In genomic region chr13:101979825-101980224, GRCh38 we compare ENCODE assay signal across 31 cellular contexts.
DNase-seq lines count a peak whose midpoint lies in the region; ATAC-seq and FAIRE-seq lines count a peak whose summit lies in the region.
"Had no signal": no experiment of that assay in that cellular context is flagged by ENCODE, and none has a peak within 500 bp of the region (broad histone marks: within the 10 kb centered on the region; RNA-seq: fewer than 3 reads in every experiment).

No MANE protein-coding gene starts in this region.

- ATAC-seq in HG03097 (IDR thresholded peaks at IDR 0.05; ENCODE audit: low FRiP score, unreplicated experiment): no peak
- ATAC-seq: activated CD4-positive, alpha-beta T cell treated with anti-CD3 and anti-CD28 coated beads for 36 hours; activated CD8-positive, alpha-beta T cell treated with anti-CD3 and anti-CD28 coated beads, Interleukin-2, amount 10 ng/mL, durations not matched to agents 7 days and 5 days; activated T-helper 17 cell treated with anti-CD3 and anti-CD28 coated beads, Interleukin-2, amount 50 U/mL, for 72 hours; CD8-positive, alpha-beta T cell; foreskin keratinocyte; heart left ventricle; HepG2; PC-3; stimulated activated naive CD8-positive, alpha-beta T cell treated with anti-CD3 and anti-CD28 coated beads, Interleukin-15, amount 100 ng/mL, for 72 hours had no signal

- peak; percentile 1 for DNase-seq in NCI-H2196 (lab: John Stamatoyannopoulos, UW; ENCODE audit: unreplicated experiment)
- DNase-seq in NCI-H2196 treated with DMSO at 0.1 percent for 48 hours (lab: John Stamatoyannopoulos, UW; ENCODE audit: unreplicated experiment): no peak
- DNase-seq in NCI-H1092 treated with DMSO at 0.1 percent for 48 hours (lab: John Stamatoyannopoulos, UW): peak; percentile 84
- peak; percentile 21 for DNase-seq in NCI-H774 (lab: John Stamatoyannopoulos, UW)
- DNase-seq in SKM-1 treated with dmso at 0.1 percent for 144 hours (lab: John Stamatoyannopoulos, UW; ENCODE audit: unreplicated experiment): no peak
- no peak for DNase-seq in stimulated activated CD4-positive, alpha-beta T cell treated with anti-CD3 and anti-CD28 coated beads, Interleukin-4, amount 100 ng/mL, for 24 hours
- DNase-seq: activated CD4-positive, alpha-beta T cell treated with anti-CD3 and anti-CD28 coated beads for 36 hours; activated CD8-positive, alpha-beta T cell treated with anti-CD3 and anti-CD28 coated beads, Interleukin-2, amount 10 ng/mL, durations not matched to agents 7 days and 5 days; activated naive CD4-positive, alpha-beta T cell treated with anti-CD3 and anti-CD28 coated beads, Interleukin-2, amount 50 U/mL, for 16 hours; CD8-positive, alpha-beta T cell; cerebellar nuclear complex; DMS53; esophagus squamous epithelium; foreskin keratinocyte; GF-D8; HCEC 1CT; heart left ventricle; kidney; MM.1S; naive B cell; NCI-H187; NCI-H446 treated with DMSO at 0.1 percent for 48 hours; PC-3; right lobe of liver; stimulated activated naive CD8-positive, alpha-beta T cell treated with anti-CD3 and anti-CD28 coated beads, Interleukin-15, amount 100 ng/mL, for 72 hours; SW 1271; thyroid gland had no signal

- FAIRE-seq in islet of Langerhans (lab: Jason Lieb, UNC): peak; percentile 75
- FAIRE-seq: HepG2, kidney had no signal

Comparison
In these comparisons a context has a peak if more than half of its experiments do, and no peak if none do; other contexts are left out.
1. DNase-seq: peak in NCI-H2196 (single experiment), NCI-H1092 treated with DMSO at 0.1 percent for 48 hours (single experiment) and NCI-H774 (single experiment); none in NCI-H2196 treated with DMSO at 0.1 percent for 48 hours (single experiment), SKM-1 treated with dmso at 0.1 percent for 144 hours (single experiment) and stimulated activated CD4-positive, alpha-beta T cell treated with anti-CD3 and anti-CD28 coated beads, Interleukin-4, amount 100 ng/mL, for 24 hours (single experiment).